In the genomic region with DNA sequence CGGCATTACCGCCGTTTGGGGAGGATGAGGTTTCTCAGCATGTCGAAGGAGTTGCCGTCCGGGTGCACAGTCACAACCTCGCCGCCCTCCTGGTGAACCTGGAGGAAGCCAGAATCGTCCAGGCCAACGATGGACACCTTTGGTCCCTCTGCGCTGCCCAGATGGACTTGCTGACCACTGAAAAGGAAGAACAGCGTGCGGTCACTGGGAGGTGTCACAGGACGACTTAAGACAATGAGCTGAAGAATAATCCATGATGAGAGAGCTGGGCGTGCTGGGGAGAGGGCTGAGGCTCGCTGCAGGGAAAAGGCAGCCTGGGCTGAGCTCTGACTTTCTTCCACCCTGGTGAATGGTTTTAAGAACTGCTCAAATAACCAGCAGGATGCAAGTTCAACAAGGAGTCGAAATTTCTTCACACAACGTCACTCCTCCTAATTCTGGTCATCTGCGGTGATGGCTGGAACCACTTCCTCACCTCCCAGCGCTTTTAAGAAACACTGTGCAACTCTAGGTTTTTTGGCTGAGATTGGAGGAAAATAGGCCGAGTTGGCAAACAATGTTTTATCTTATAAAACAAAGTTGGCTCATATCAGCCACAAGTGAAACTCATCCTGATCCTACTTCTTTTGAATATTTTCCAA, we compare ENCODE assay signal across 1 cellular context.
TF ChIP-seq lines count a peak whose summit lies in the region.

No MANE protein-coding gene starts in this region.

TF ChIP-seq in IMR-90, 13 proteins besides CTCF, POLR2A, EP300 and RAD21:
- no peak for TF ChIP-seq RCOR1 (IDR thresholded peaks at IDR 0.05; ENCODE audit: insufficient replicate concordance, low read length)
- TF ChIP-seq, protein P1, sequence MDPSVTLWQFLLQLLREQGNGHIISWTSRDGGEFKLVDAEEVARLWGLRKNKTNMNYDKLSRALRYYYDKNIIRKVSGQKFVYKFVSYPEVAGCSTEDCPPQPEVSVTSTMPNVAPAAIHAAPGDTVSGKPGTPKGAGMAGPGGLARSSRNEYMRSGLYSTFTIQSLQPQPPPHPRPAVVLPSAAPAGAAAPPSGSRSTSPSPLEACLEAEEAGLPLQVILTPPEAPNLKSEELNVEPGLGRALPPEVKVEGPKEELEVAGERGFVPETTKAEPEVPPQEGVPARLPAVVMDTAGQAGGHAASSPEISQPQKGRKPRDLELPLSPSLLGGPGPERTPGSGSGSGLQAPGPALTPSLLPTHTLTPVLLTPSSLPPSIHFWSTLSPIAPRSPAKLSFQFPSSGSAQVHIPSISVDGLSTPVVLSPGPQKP (IDR thresholded peaks at IDR 0.05; ENCODE audit: borderline replicate concordance, low read depth, low read length) = no peak
- TF ChIP-seq FOS (IDR thresholded peaks at IDR 0.05; ENCODE audit: low read depth, low read length) = no peak
- no peak for TF ChIP-seq NFE2L2 (IDR thresholded peaks at IDR 0.05; ENCODE audit: low read depth, low read length)
- no peak for TF ChIP-seq MXI1 (IDR thresholded peaks at IDR 0.05; ENCODE audit: borderline replicate concordance, low read depth, low read length)
- TF ChIP-seq MAFK (IDR thresholded peaks at IDR 0.05; ENCODE audit: low read depth, low read length) = no peak
- no peak for TF ChIP-seq SMC3 (IDR thresholded peaks at IDR 0.05; ENCODE audit: low read depth, low read length)
